Comparison of ENCODE assay signal across 22 cellular contexts in the genomic region with DNA sequence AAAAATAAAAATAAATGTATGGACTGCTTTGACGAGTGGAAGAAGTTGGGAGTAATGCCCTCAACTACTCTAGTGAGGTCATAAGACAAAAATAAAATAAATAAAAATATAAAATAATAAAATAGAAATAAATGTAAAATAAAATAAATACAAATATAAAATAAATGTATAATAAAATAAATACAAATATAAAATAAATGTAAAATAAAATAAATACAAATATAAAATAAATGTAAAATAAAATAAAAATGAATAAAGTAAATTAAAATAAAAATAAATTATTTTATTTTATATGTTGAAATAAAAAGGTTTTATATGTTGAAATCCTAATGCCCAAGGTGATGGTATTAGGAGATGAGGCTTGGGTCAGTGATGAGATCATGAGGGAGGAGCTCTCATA. TPM values are rescaled to one million over a fixed set of nuclear protein-coding genes. Genes with fewer than 3 reads are reported as not detected.
A peak's percentile ranks its signal among the peaks of the same experiment; 100 is the strongest.
DNase-seq lines count a peak whose midpoint lies in the region; ATAC-seq, FAIRE-seq and TF ChIP-seq lines count a peak whose summit lies in the region.
"Had no signal": no experiment of that assay in that cellular context is flagged by ENCODE, and none has a peak within 500 bp of the region (broad histone marks: within the 10 kb centered on the region; RNA-seq: fewer than 3 reads in every experiment).

No MANE protein-coding gene starts in this region.

- POLR2A ChIA-PET in WTC11 (lab: Charles Lee), result interaction anchor here (0.6 kb wide), 1 partner anchor 38 kb away, joined by 8 read pairs; no protein-coding TSS in a partner anchor

- no peak overlapping the region for H2BK12ac ChIP-seq in mesenchymal stem cell (ENCODE audit: low read length in 2 of 2)

- no peak overlapping the region for H2BK120ac ChIP-seq in mesenchymal stem cell (ENCODE audit: low read depth, low read length)

- H3K9me3 ChIP-seq in mesenchymal stem cell (ENCODE audit: control insufficient read depth, low read length), result peaks cover 5% of the 10 kb centered on the region

- CTCF ChIA-PET in WTC11 (lab: Charles Lee), result interaction anchor here (0.5 to 3.7 kb wide), 3 partner anchors 11 to 171 kb away, joined by 3 to 18 read pairs (median 10); no protein-coding TSS in a partner anchor

- no peak overlapping the region for H4K8ac ChIP-seq in mesenchymal stem cell (ENCODE audit: low read length)

- H3K4me3 ChIP-seq in mesenchymal stem cell (ENCODE audit: insufficient read depth in 1 of 2, low read depth in 1 of 2, low read length in 2 of 2), result no peak overlapping the region
- H3K4me3 ChIP-seq: BLaER1 had no signal

- no peak overlapping the region for H3K9ac ChIP-seq in mesenchymal stem cell (ENCODE audit: low read length)
- H3K9ac ChIP-seq: BLaER1 had no signal

- FAIRE-seq in A204.1 (lab: Jason Lieb, UNC) (peak; percentile 99), G401.6 (lab: Jason Lieb, UNC) (peak; percentile 98)
- FAIRE-seq: HTR-8/SVneo had no signal

- no CpG with 5 or more reads among the region's 1 CpG for WGBS in mesenchymal stem cell

- H3K27ac ChIP-seq in mesenchymal stem cell (ENCODE audit: low read length, poor library complexity, severe bottlenecking), result no peak overlapping the region
- H3K27ac ChIP-seq: BLaER1, RWPE1 had no signal

- no peak overlapping the region for H2BK5ac ChIP-seq in mesenchymal stem cell (ENCODE audit: low read depth, low read length, poor library complexity, severe bottlenecking)

- H3K18ac ChIP-seq in mesenchymal stem cell (ENCODE audit: low read depth in 1 of 2, low read length in 2 of 2), result no peak overlapping the region

- peaks cover 0 to 25% of the 10 kb centered on the region in 2 experiments for H3K27me3 ChIP-seq in mesenchymal stem cell (ENCODE audit: control insufficient read depth in 1 of 2, insufficient read depth in 1 of 2, low read length in 2 of 2)
- H3K27me3 ChIP-seq: BLaER1 had no signal

- no peak overlapping the region for H3K27ac Mint-ChIP-seq in WTC11
- H3K27ac Mint-ChIP-seq: CD4-positive, alpha-beta memory T cell; IgD-negative memory B cell had no signal

- no peak overlapping the region for H3K4me3 Mint-ChIP-seq in WTC11
- H3K4me3 Mint-ChIP-seq: CD4-positive, alpha-beta memory T cell; IgD-negative memory B cell had no signal

- no peak overlapping the region for H4K91ac ChIP-seq in mesenchymal stem cell (ENCODE audit: low read length)

- H3K23ac ChIP-seq in mesenchymal stem cell (ENCODE audit: low read length in 2 of 2), result no peak overlapping the region

- DNase-seq in WTC11 (ENCODE audit: low spot score) (no peak), mesenchymal stem cell (no peak), NCI-H1092 treated with DMSO at 0.1 percent for 48 hours (lab: John Stamatoyannopoulos, UW) (no peak), SHP77 (lab: John Stamatoyannopoulos, UW) (no peak), NCI-H526 (lab: John Stamatoyannopoulos, UW) (no peak)
- DNase-seq: CD4-positive, alpha-beta memory T cell; DMS153; NCI-H1694 treated with DMSO at 0.1 percent for 48 hours; NCI-H2081 treated with DMSO at 0.1 percent for 48 hours; NCI-H2171 treated with DMSO at 0.1 percent for 48 hours; NCI-H446; NCI-H526 treated with DMSO at 0.1 percent for 48 hours had no signal

- H3K79me1 ChIP-seq in mesenchymal stem cell (replicated peaks; ENCODE audit: low read length, poor library complexity, severe bottlenecking), result no peaks in the 10 kb centered on the region

- H2AK5ac ChIP-seq in mesenchymal stem cell (ENCODE audit: low read length, severe bottlenecking), result peak overlapping the region; percentile 34

- ATAC-seq in WTC11, result no peak

- peaks cover 12% of the 10 kb centered on the region for H3K9me3 Mint-ChIP-seq in WTC11

- no peaks in the 10 kb centered on the region; the same call in 1 of the 2 replicates for H3K27me3 Mint-ChIP-seq in WTC11 (ENCODE audit: low read depth)

- no peak overlapping the region for H2BK15ac ChIP-seq in mesenchymal stem cell (ENCODE audit: low read depth, poor library complexity, severe bottlenecking)

- no peaks in the 10 kb centered on the region for H3K36me3 Mint-ChIP-seq in WTC11
- H3K36me3 Mint-ChIP-seq: CD4-positive, alpha-beta memory T cell had no signal

- no peak overlapping the region for H3K14ac ChIP-seq in mesenchymal stem cell (ENCODE audit: low read length in 2 of 2)

- H3K4me1 ChIP-seq in mesenchymal stem cell (ENCODE audit: control insufficient read depth, insufficient read depth, low read depth, low read length), result peaks cover 4% of the 10 kb centered on the region
- H3K4me1 ChIP-seq: BLaER1 had no signal

- H3K4me2 ChIP-seq in mesenchymal stem cell (ENCODE audit: low read length, poor library complexity, severe bottlenecking), result no peak overlapping the region
- H3K4me2 ChIP-seq: BLaER1 had no signal

- no peak overlapping the region for H3K4ac ChIP-seq in mesenchymal stem cell (ENCODE audit: low read depth in 1 of 2, low read length in 2 of 2)

- peaks cover 18% of the 10 kb centered on the region for H3K4me1 Mint-ChIP-seq in WTC11
- H3K4me1 Mint-ChIP-seq: CD4-positive, alpha-beta memory T cell; IgD-negative memory B cell had no signal

- no peak for TF ChIP-seq CTCF in WTC11 (IDR thresholded peaks at IDR 0.05)

- H3K36me3 ChIP-seq in mesenchymal stem cell (ENCODE audit: control insufficient read depth in 1 of 2, insufficient read depth in 2 of 2, low read depth in 1 of 2, low read length in 2 of 2), result no peaks in the 10 kb centered on the region
- H3K36me3 ChIP-seq: BLaER1 had no signal

- H2AFZ ChIP-seq in mesenchymal stem cell (ENCODE audit: low read depth, low read length), result no peak overlapping the region

TF ChIP-seq in WTC11, 78 proteins besides CTCF, POLR2A, EP300 and RAD21:
- TF ChIP-seq HMGA2 (CRISPR knock-in tag; IDR thresholded peaks at IDR 0.05) (peak; percentile 100), KAT7 (CRISPR knock-in tag; IDR thresholded peaks at IDR 0.05; ENCODE audit: borderline replicate concordance) (no peak)
- TF ChIP-seq, protein P1, sequence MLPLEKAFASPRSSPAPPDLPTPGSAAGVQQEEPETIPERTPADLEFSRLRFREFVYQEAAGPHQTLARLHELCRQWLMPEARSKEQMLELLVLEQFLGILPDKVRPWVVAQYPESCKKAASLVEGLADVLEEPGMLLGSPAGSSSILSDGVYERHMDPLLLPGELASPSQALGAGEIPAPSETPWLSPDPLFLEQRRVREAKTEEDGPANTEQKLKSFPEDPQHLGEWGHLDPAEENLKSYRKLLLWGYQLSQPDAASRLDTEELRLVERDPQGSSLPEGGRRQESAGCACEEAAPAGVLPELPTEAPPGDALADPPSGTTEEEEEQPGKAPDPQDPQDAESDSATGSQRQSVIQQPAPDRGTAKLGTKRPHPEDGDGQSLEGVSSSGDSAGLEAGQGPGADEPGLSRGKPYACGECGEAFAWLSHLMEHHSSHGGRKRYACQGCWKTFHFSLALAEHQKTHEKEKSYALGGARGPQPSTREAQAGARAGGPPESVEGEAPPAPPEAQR (CRISPR knock-in tag; IDR thresholded peaks at IDR 0.05), result no peak

RNA-seq across cellular contexts. Expression of a gene that starts 20.1 kb away (rescaled TPM):
- not detected in 3 replicates for total RNA-seq in WTC11 (2021)
- polyA plus RNA-seq in mesenchymal stem cell (2013, experiment 1 of 2), result 0.08 TPM
- polyA plus RNA-seq in mesenchymal stem cell (2013, experiment 2 of 2), result 0.21 TPM
- total RNA-seq: A673; CD4-positive, alpha-beta memory T cell; G401; H4; T-helper 1 cell treated with Interleukin-12 subunit alpha and Interleukin-12 subunit beta and Interleukin-4 antibody, amounts not matched to agents 30 ng/mL and 1 ng/mL, for 36 hours had no signal
- polyA plus RNA-seq: CD4-positive, alpha-beta memory T cell; IgD-negative memory B cell had no signal

RNA-seq across cellular contexts. Expression of a gene that starts 50.4 kb away (rescaled TPM):
- 13.7 to 15.9 TPM (median 15.0 TPM) in 3 replicates for total RNA-seq in WTC11 (2021)
- 32.2 TPM for polyA plus RNA-seq in mesenchymal stem cell (2013, experiment 1 of 2)
- polyA plus RNA-seq in mesenchymal stem cell (2013, experiment 2 of 2), result 33.3 TPM
- polyA plus RNA-seq: IgD-negative memory B cell had no signal
